ENCODE assay signal across 8 cellular contexts in genomic region chr9:135499326-135500070, GRCh38. TPM values are rescaled to one million over a fixed set of nuclear protein-coding genes. Genes with fewer than 3 reads are reported as not detected.
DNase-seq lines count a peak whose midpoint lies in the region; ATAC-seq and TF ChIP-seq lines count a peak whose summit lies in the region.

No MANE protein-coding gene starts in this region.

- no peak overlapping the region for H3K27ac ChIP-seq in H9 (ENCODE audit: insufficient read length, low read depth, low read length)

- intact Hi-C loops in left ventricle myocardium superior (cut with micrococcal nuclease): no loop called here

- no peak overlapping the region for H2BK15ac ChIP-seq in H9 (ENCODE audit: low read depth, low read length)

- no peaks in the 10 kb centered on the region; the same call in 1 of the 2 replicates for H3K4me1 ChIP-seq in H9 (ENCODE audit: insufficient read depth, low read length)

- in situ Hi-C loops in Caki2 (cut with HindIII; ENCODE audit: low pct_unique_long_range_greater_than_20kb, low sequenced_read_pairs): no loop called here

- no peak overlapping the region for H3K23ac ChIP-seq in H9 (ENCODE audit: insufficient read length, low read depth, low read length)

- H3K18ac ChIP-seq in H9 (ENCODE audit: insufficient read length, low read depth, low read length): no peak overlapping the region

- peaks cover 10 to 12% of the 10 kb centered on the region in 2 experiments for H3K4me1 Mint-ChIP-seq in H9
- H3K4me1 Mint-ChIP-seq in T-helper 17 cell: peaks cover 7% of the 10 kb centered on the region
- H3K4me1 Mint-ChIP-seq in progenitor cell of endocrine pancreas (ENCODE audit: low read depth): peaks cover 12% of the 10 kb centered on the region
- H3K4me1 Mint-ChIP-seq in type B pancreatic cell (ENCODE audit: unreplicated experiment): peaks cover 10% of the 10 kb centered on the region

- H2BK5ac ChIP-seq in H9 (ENCODE audit: insufficient read length, low read length): no peak overlapping the region

- no CpG with 5 or more reads among the region's 58 CpGs for WGBS in H9 (ENCODE audit: extremely low coverage, insufficient read length, low lambda C conversion rate)

- no peak overlapping the region; the same call in 1 of the 2 replicates for H3K14ac ChIP-seq in H9 (ENCODE audit: insufficient read depth, low read length)

- no peak overlapping the region for H4K91ac ChIP-seq in H9 (ENCODE audit: insufficient read length, low read depth, low read length)

- no peak overlapping the region for H3T11ph ChIP-seq in H9 (ENCODE audit: low read length)

- ATAC-seq in T-helper 17 cell: peak; percentile 65
- ATAC-seq in left ventricle myocardium superior: peak; percentile 91

- H3K9me3 Mint-ChIP-seq in H9 (no peaks in the 10 kb centered on the region; a peak in 1 of 5 replicates), progenitor cell of endocrine pancreas (ENCODE audit: low read depth) (no peaks in the 10 kb centered on the region), type B pancreatic cell (no peaks in the 10 kb centered on the region)

- no peak overlapping the region for H3K9ac ChIP-seq in H9 (ENCODE audit: extremely low read depth, insufficient read length, low read length)

- DNase-seq in Caki2 (ENCODE audit: low read depth) (peak; percentile 82), H9 (peak; percentile 85), NCI-H1417 (lab: John Stamatoyannopoulos, UW) (peak; percentile 75 to 96 (median 93)), T-helper 17 cell (peak; percentile 82 to 87 (median 84)), amygdala (lab: John Stamatoyannopoulos, UW) (peak; percentile 47 to 99 (median 88)), left ventricle myocardium superior (peak; percentile 98), progenitor cell of endocrine pancreas (ENCODE audit: low spot score, unreplicated experiment) (peak; percentile 93), type B pancreatic cell (ENCODE audit: extremely low spot score, unreplicated experiment) (peak; percentile 96)

- H3K23me2 ChIP-seq in H9 (ENCODE audit: insufficient read length, low read depth, low read length, poor library complexity, severe bottlenecking): peaks cover 16% of the 10 kb centered on the region

- TF ChIP-seq CTCF in H9 (conservative IDR thresholded peaks at IDR 0.05) (no peak), progenitor cell of endocrine pancreas (IDR thresholded peaks at IDR 0.05; ENCODE audit: unreplicated experiment) (peak; percentile 13), type B pancreatic cell (conservative IDR thresholded peaks at IDR 0.05) (no peak)

- H3K79me2 ChIP-seq in H9 (ENCODE audit: insufficient read depth, low read length): no peaks in the 10 kb centered on the region

- H2AK5ac ChIP-seq in H9 (ENCODE audit: insufficient read length, low read length): no peak overlapping the region

- H3K27ac Mint-ChIP-seq in H9 (0 out of 7 replicates have a peak overlapping the region, but pooled peaks of 1 of the 3 experiments have one; percentile 75), T-helper 17 cell (peak overlapping the region; percentile 21), progenitor cell of endocrine pancreas (peak overlapping the region; percentile 95), type B pancreatic cell (peak overlapping the region; percentile 79)

- no peaks in the 10 kb centered on the region for H4K20me1 ChIP-seq in H9 (ENCODE audit: control insufficient read depth, insufficient read depth, insufficient read length)

- H4K8ac ChIP-seq in H9 (replicated peaks; ENCODE audit: insufficient read length, low read depth, low read length): no peak overlapping the region

- peak overlapping the region; percentile 80 to 91 for H3K4me3 Mint-ChIP-seq in H9
- H3K4me3 Mint-ChIP-seq in T-helper 17 cell: peak overlapping the region; percentile 91
- peak overlapping the region; percentile 91 for H3K4me3 Mint-ChIP-seq in progenitor cell of endocrine pancreas (ENCODE audit: low read depth)
- H3K4me3 Mint-ChIP-seq in type B pancreatic cell: peak overlapping the region; percentile 89

- no peak overlapping the region for H3K56ac ChIP-seq in H9 (ENCODE audit: insufficient read length, low read depth, low read length)

- H4K5ac ChIP-seq in H9 (ENCODE audit: insufficient read length, low read depth, low read length): no peak overlapping the region

- H3K79me1 ChIP-seq in H9 (ENCODE audit: insufficient read depth, low read depth, low read length, poor library complexity, severe bottlenecking): no peaks in the 10 kb centered on the region

- H2BK120ac ChIP-seq in H9 (ENCODE audit: low read depth, low read length, poor library complexity, severe bottlenecking): no peak overlapping the region

- no peaks in the 10 kb centered on the region for H3K27me3 ChIP-seq in H9 (ENCODE audit: insufficient read depth, low read length)

- H2AFZ ChIP-seq in H9 (ENCODE audit: low read length): no peak overlapping the region

- no peak overlapping the region for H2BK20ac ChIP-seq in H9 (ENCODE audit: low read depth, low read length, poor library complexity, severe bottlenecking)

- H3K36me3 Mint-ChIP-seq in H9 (ENCODE audit: insufficient read depth in 1 of 3, low read depth in 3 of 3) (peaks cover 14 to 31% (median 31%) of the 10 kb centered on the region in 3 experiments; a peak in 6 of 7 replicates), T-helper 17 cell (ENCODE audit: low read depth) (no peaks in the 10 kb centered on the region), progenitor cell of endocrine pancreas (ENCODE audit: insufficient read depth) (peaks cover 2% of the 10 kb centered on the region), type B pancreatic cell (no peaks in the 10 kb centered on the region)

- H3K9me3 ChIP-seq in H9 (ENCODE audit: control insufficient read depth, low read depth, low read length) (no peaks in the 10 kb centered on the region), T-helper 17 cell (ENCODE audit: control insufficient read depth, low read length, poor library complexity, severe bottlenecking) (no peaks in the 10 kb centered on the region)

- no peak overlapping the region for H2BK12ac ChIP-seq in H9 (ENCODE audit: insufficient read length, low read depth, low read length)

- H3K27me3 Mint-ChIP-seq in H9 (ENCODE audit: low read depth): peaks cover 12% of the 10 kb centered on the region
- H3K27me3 Mint-ChIP-seq in T-helper 17 cell: peaks cover 8% of the 10 kb centered on the region
- H3K27me3 Mint-ChIP-seq in progenitor cell of endocrine pancreas: no peaks in the 10 kb centered on the region
- no peaks in the 10 kb centered on the region for H3K27me3 Mint-ChIP-seq in type B pancreatic cell

- H3K4ac ChIP-seq in H9 (ENCODE audit: low read depth, low read length): no peak overlapping the region

- peak overlapping the region; percentile 72 for H3K4me2 ChIP-seq in H9 (ENCODE audit: insufficient read depth, insufficient read length, low read length)

RNA-seq across cellular contexts. Expression of gene MRPS2, which starts 1.0 kb away (rescaled TPM):
- total RNA-seq in Caki2 (2014; rRNA removed; shearing (Covaris generic); ENCODE audit: low replicate concordance): 30.9 and 50.6 TPM in 2 replicates
- total RNA-seq in H9 (2021) (81.0 and 84.2 TPM in 2 replicates), T-helper 17 cell (10 to 100 TPM; 22.3 to 25.0 TPM), left ventricle myocardium superior (49.8 TPM), progenitor cell of endocrine pancreas (36.5 and 40.0 TPM in 2 replicates), type B pancreatic cell (ENCODE audit: low replicate concordance) (50.0 and 55.2 TPM in 2 replicates)

RNA-seq across cellular contexts. Expression of gene PPP1R26, which starts 19.9 kb away (rescaled TPM):
- total RNA-seq in Caki2 (2014; rRNA removed; shearing (Covaris generic); ENCODE audit: low replicate concordance): 30.4 and 32.4 TPM in 2 replicates
- total RNA-seq in H9 (2021) (34.0 and 38.0 TPM in 2 replicates), T-helper 17 cell (1 to 10 TPM; 2.1 to 2.6 TPM), left ventricle myocardium superior (23.3 TPM), progenitor cell of endocrine pancreas (48.3 and 50.2 TPM in 2 replicates), type B pancreatic cell (ENCODE audit: low replicate concordance) (22.7 and 24.2 TPM in 2 replicates)

RNA-seq across cellular contexts. Expression of gene LCN1, which starts 21.7 kb away (rescaled TPM):
- total RNA-seq in Caki2 (2014; rRNA removed; shearing (Covaris generic); ENCODE audit: low replicate concordance): not detected in 2 replicates
- total RNA-seq in H9 (2021) (not detected in 2 replicates), T-helper 17 cell (not detected), left ventricle myocardium superior (not detected), progenitor cell of endocrine pancreas (not detected in 2 replicates), type B pancreatic cell (ENCODE audit: low replicate concordance) (not detected in 2 replicates)

RNA-seq across cellular contexts. Expression of gene OBP2A, which starts 46.4 kb away (rescaled TPM):
- not detected in 2 replicates for total RNA-seq in Caki2 (2014; rRNA removed; shearing (Covaris generic); ENCODE audit: low replicate concordance)
- total RNA-seq in H9 (2021) (not detected in 2 replicates), T-helper 17 cell (not detected), left ventricle myocardium superior (not detected), progenitor cell of endocrine pancreas (not detected in 2 replicates), type B pancreatic cell (ENCODE audit: low replicate concordance) (not detected in 2 replicates)
